Comparison of ENCODE assay signal across 13 cellular contexts in genomic region chr1:47323475-47324105, GRCh38. TPM values are rescaled to one million over a fixed set of nuclear protein-coding genes. Genes with fewer than 3 reads are reported as not detected.
A peak's percentile ranks its signal among the peaks of the same experiment; 100 is the strongest.
DNase-seq lines count a peak whose midpoint lies in the region; FAIRE-seq and TF ChIP-seq lines count a peak whose summit lies in the region.
"Had no signal": no experiment of that assay in that cellular context is flagged by ENCODE, and none has a peak within 500 bp of the region (broad histone marks: within the 10 kb centered on the region; RNA-seq: fewer than 3 reads in every experiment).

No MANE protein-coding gene starts in this region.

- H2AFZ ChIP-seq in neuronal stem cell (ENCODE audit: low read length): peak overlapping the region; percentile 59
- no peak overlapping the region for H2AFZ ChIP-seq in SK-N-SH (ENCODE audit: low read depth)

- H3F3A ChIP-seq in SK-N-SH (replicated peaks; ENCODE audit: insufficient read depth): no peaks in the 10 kb centered on the region

- H3K9me3 ChIP-seq in colonic mucosa: no peaks in the 10 kb centered on the region
- no peaks in the 10 kb centered on the region for H3K9me3 ChIP-seq in neuronal stem cell (replicated peaks in 1 of 2; ENCODE audit: control insufficient read depth in 2 of 2, insufficient read depth in 1 of 2, low read depth in 1 of 2, low read length in 2 of 2)
- no peaks in the 10 kb centered on the region for H3K9me3 ChIP-seq in SK-N-SH

- H3K79me2 ChIP-seq in SK-N-SH (ENCODE audit: insufficient read depth): no peaks in the 10 kb centered on the region

- no peak overlapping the region for H4K91ac ChIP-seq in neuronal stem cell (ENCODE audit: low read depth, low read length, poor library complexity)

- intact Hi-C loops in colonic mucosa (cut with DNase I): no loop called here

- TF ChIP-seq RAD21 in SK-N-SH (IDR thresholded peaks at IDR 0.05; ENCODE audit: low read length): no peak

- H3K4ac ChIP-seq in neuronal stem cell (ENCODE audit: low read length): no peak overlapping the region

- H3K23ac ChIP-seq in neuronal stem cell (ENCODE audit: low read depth, low read length, poor library complexity): no peak overlapping the region

- H2BK15ac ChIP-seq in neuronal stem cell (ENCODE audit: low read length): no peak overlapping the region

- H4K8ac ChIP-seq in neuronal stem cell (ENCODE audit: low read depth, low read length): no peak overlapping the region

- POLR2A ChIA-PET in SK-N-SH (lab: Yijun Ruan, JAX): interaction anchor here (0.6 to 1.1 kb wide), 2 partner anchors 10 to 854 kb away, joined by 3 read pairs; partner anchors contain the start of gene CMPK1

- CTCF ChIA-PET in SK-N-SH (lab: Yijun Ruan, JAX): interaction anchor here (1.0 to 1.7 kb wide), 3 partner anchors 10 to 61 kb away, joined by 3 to 8 read pairs (median 3); partner anchors contain the start of genes CMPK1 and STIL

- H3K27me3 ChIP-seq in colonic mucosa: no peaks in the 10 kb centered on the region
- no peaks in the 10 kb centered on the region for H3K27me3 ChIP-seq in neuronal stem cell (ENCODE audit: control insufficient read depth in 3 of 3, insufficient read depth in 3 of 3, low read depth in 1 of 3, low read length in 3 of 3)
- H3K27me3 ChIP-seq in SK-N-SH (ENCODE audit: insufficient read depth): no peaks in the 10 kb centered on the region

- no peak overlapping the region for H3K4me2 ChIP-seq in neuronal stem cell (ENCODE audit: insufficient read depth, low read length, poor library complexity, severe bottlenecking)
- H3K4me2 ChIP-seq in SK-N-SH: no peak overlapping the region

- no peaks in the 10 kb centered on the region for H4K20me1 ChIP-seq in SK-N-SH (ENCODE audit: insufficient read depth)

- H3K27ac ChIP-seq in colonic mucosa: peak overlapping the region; percentile 70
- no peak overlapping the region for H3K27ac ChIP-seq in neuronal stem cell (replicated peaks; ENCODE audit: low read length)
- H3K27ac ChIP-seq in SK-N-SH (ENCODE audit: low read depth in 2 of 2, low read length in 1 of 2): no peak overlapping the region

- H3K9ac ChIP-seq in colonic mucosa (ENCODE audit: low read depth in 2 of 2, low read length in 2 of 2) (peak overlapping the region in 1 of 2 donors; percentile 26), neuronal stem cell (ENCODE audit: low read depth, low read length, poor library complexity) (no peak overlapping the region), SK-N-SH (no peak overlapping the region)

- H2AK5ac ChIP-seq in neuronal stem cell (ENCODE audit: low read depth, low read length): no peak overlapping the region

- no CpG with 5 or more reads among the region's 1 CpG for WGBS in neuronal stem cell (ENCODE audit: extremely low coverage in 2 of 2, insufficient read length in 2 of 2, insufficient replicate concordance in 1 of 2), 2 donors
- WGBS in SK-N-SH (ENCODE audit: low lambda C conversion rate): 63% methylated on average over 1 of the region's 1 CpG

- no peak for TF ChIP-seq EP300 in SK-N-SH (IDR thresholded peaks at IDR 0.05; ENCODE audit: borderline replicate concordance in 1 of 2, low read depth in 1 of 2, low read length in 1 of 2)

- TF ChIP-seq CTCF in colonic mucosa (IDR thresholded peaks at IDR 0.05): no peak
- TF ChIP-seq CTCF in SK-N-SH (IDR thresholded peaks at IDR 0.05): no peak

- no peaks in the 10 kb centered on the region for H3K9me2 ChIP-seq in SK-N-SH

- no peak overlapping the region for H2BK12ac ChIP-seq in neuronal stem cell (ENCODE audit: low read length)

- H3K79me1 ChIP-seq in neuronal stem cell (ENCODE audit: low read depth, low read length): no peaks in the 10 kb centered on the region

- H3K14ac ChIP-seq in neuronal stem cell (ENCODE audit: low read length): no peak overlapping the region

- FAIRE-seq in frontal cortex (lab: Jason Lieb, UNC): no peak
- FAIRE-seq: endometrium had no signal

- H3K4me1 ChIP-seq in colonic mucosa (no peaks in the 10 kb centered on the region), neuronal stem cell (ENCODE audit: control insufficient read depth in 2 of 2, insufficient read depth in 1 of 2, low read depth in 1 of 2, low read length in 2 of 2) (no peaks in the 10 kb centered on the region), SK-N-SH (ENCODE audit: control insufficient read depth in 1 of 2, insufficient read depth in 2 of 2, low read depth in 1 of 2, low read length in 1 of 2) (no peaks in the 10 kb centered on the region)

- DNase-seq in DMS53 treated with DMSO at 0.1 percent for 48 hours (lab: John Stamatoyannopoulos, UW; ENCODE audit: unreplicated experiment): peak; percentile 49
- DNase-seq in NCI-H82 (lab: John Stamatoyannopoulos, UW): peak; percentile 70
- DNase-seq in colonic mucosa: peak; percentile 59
- no peak for DNase-seq in neuronal stem cell (ENCODE audit: low spot score)
- DNase-seq in SK-N-SH: no peak
- no peak for DNase-seq in frontal cortex (ENCODE audit: low spot score in 2 of 2)
- DNase-seq in central memory CD4-positive, alpha-beta T cell: no peak
- no peak for DNase-seq in HCEC 1CT
- DNase-seq: activated CD4-positive, alpha-beta T cell treated with anti-CD3 and anti-CD28 coated beads, Interleukin-2, amount 10 ng/mL, durations not matched to agents 24 days and 14 days; activated naive CD8-positive, alpha-beta T cell treated with anti-CD3 and anti-CD28 coated beads, Interleukin-2, amount 10 ng/mL, durations not matched to agents 7 days and 5 days; activated T-cell treated with anti-CD3 and anti-CD28 coated beads, Interleukin-2, amount 50 U/mL, for 4 hours; immature natural killer cell had no signal

- H2BK5ac ChIP-seq in neuronal stem cell (ENCODE audit: low read length): no peak overlapping the region

- no peak overlapping the region for H3K18ac ChIP-seq in neuronal stem cell (ENCODE audit: low read length)

- no peak overlapping the region for H2BK120ac ChIP-seq in neuronal stem cell (ENCODE audit: low read depth, low read length)

- H3K36me3 ChIP-seq in colonic mucosa (no peaks in the 10 kb centered on the region), neuronal stem cell (replicated peaks in 1 of 2; ENCODE audit: control insufficient read depth in 2 of 2, insufficient read depth in 2 of 2, low read length in 2 of 2) (no peaks in the 10 kb centered on the region), SK-N-SH (replicated peaks in 1 of 2; ENCODE audit: control insufficient read depth in 1 of 2, insufficient read depth in 2 of 2, low read length in 1 of 2) (no peaks in the 10 kb centered on the region)

- H3K4me3 ChIP-seq in colonic mucosa: no peak overlapping the region
- H3K4me3 ChIP-seq in neuronal stem cell (ENCODE audit: low read length in 2 of 2): no peak overlapping the region
- H3K4me3 ChIP-seq in SK-N-SH (ENCODE audit: low read depth in 2 of 2, low read length in 1 of 2): no peak overlapping the region

TF ChIP-seq in SK-N-SH, 30 proteins besides CTCF, POLR2A, EP300 and RAD21 (continues in another document):
- TF ChIP-seq MEF2A (IDR thresholded peaks at IDR 0.05; ENCODE audit: borderline replicate concordance, low read depth) (no peak), USF1 (IDR thresholded peaks at IDR 0.05; ENCODE audit: borderline replicate concordance, low read depth) (no peak), TCF12 (IDR thresholded peaks at IDR 0.05) (no peak), ZBTB33 (IDR thresholded peaks at IDR 0.05; ENCODE audit: borderline replicate concordance, low read depth) (no peak), RXRA (IDR thresholded peaks at IDR 0.05; ENCODE audit: borderline replicate concordance, low read depth) (no peak), RFX5 (IDR thresholded peaks at IDR 0.05; ENCODE audit: low read length) (no peak)

RNA-seq across cellular contexts. Expression of gene STIL, which starts 9.6 kb away (rescaled TPM):
- total RNA-seq in colonic mucosa: 10 to 100 TPM in 1 of 2 donors, 1 to 10 TPM in 1; 9.6 to 22.0 TPM
- polyA plus RNA-seq in neuronal stem cell (2013, experiment 1 of 2): 16.6 TPM
- 16.8 TPM for polyA plus RNA-seq in neuronal stem cell (2013, experiment 2 of 2)
- 4.9 and 5.8 TPM in 2 replicates for polyA plus RNA-seq in SK-N-SH (2012; rRNA removed)
- 5.7 and 6.6 TPM in 2 replicates for polyA plus RNA-seq in SK-N-SH (2012; cell fraction: cytosol; rRNA removed)
- 3.9 and 7.8 TPM in 2 replicates for polyA plus RNA-seq in SK-N-SH (2012; cell fraction: nucleus; rRNA removed)
- total RNA-seq in frontal cortex: 7.7 TPM

RNA-seq across cellular contexts. Expression of gene CMPK1, which starts 10.0 kb away (rescaled TPM):
- total RNA-seq in colonic mucosa (100 to 1,000 TPM; 172 to 254 TPM), frontal cortex (150 TPM)
- polyA plus RNA-seq in neuronal stem cell (2013, experiment 1 of 2): 34.9 TPM
- 36.5 TPM for polyA plus RNA-seq in neuronal stem cell (2013, experiment 2 of 2)
- 17.5 and 25.1 TPM in 2 replicates for polyA plus RNA-seq in SK-N-SH (2012; rRNA removed)
- 35.4 and 54.3 TPM in 2 replicates for polyA plus RNA-seq in SK-N-SH (2012; cell fraction: cytosol; rRNA removed)
- polyA plus RNA-seq in SK-N-SH (2012; cell fraction: nucleus; rRNA removed): 7.0 and 11.0 TPM in 2 replicates

Comparison
In these comparisons a context has a peak if more than half of its experiments do, and no peak if none do; other contexts are left out.
1. DNase-seq: peak in DMS53 treated with DMSO at 0.1 percent for 48 hours (single experiment), NCI-H82 (single experiment) and colonic mucosa (single experiment); none in neuronal stem cell (single experiment), SK-N-SH (single experiment), frontal cortex (0 of 2), central memory CD4-positive, alpha-beta T cell (single experiment) and HCEC 1CT (single experiment).